1 cellular context compared by ENCODE assay signal in genomic region chr12:71981149-71981548, GRCh38.
TF ChIP-seq lines count a peak whose summit lies in the region.

No MANE protein-coding gene starts in this region.

TF ChIP-seq in A549, 52 proteins besides CTCF, POLR2A, EP300 and RAD21 (continued from another document):
- TF ChIP-seq, protein P1, sequence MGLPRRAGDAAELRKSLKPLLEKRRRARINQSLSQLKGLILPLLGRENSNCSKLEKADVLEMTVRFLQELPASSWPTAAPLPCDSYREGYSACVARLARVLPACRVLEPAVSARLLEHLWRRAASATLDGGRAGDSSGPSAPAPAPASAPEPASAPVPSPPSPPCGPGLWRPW (IDR thresholded peaks at IDR 0.05), result no peak
